16 cellular contexts compared by ENCODE assay signal in genomic region chr14:99118046-99118721, GRCh38.
DNase-seq lines count a peak whose midpoint lies in the region; ATAC-seq, FAIRE-seq and TF ChIP-seq lines count a peak whose summit lies in the region.
"Had no signal": no experiment of that assay in that cellular context is flagged by ENCODE, and none has a peak within 500 bp of the region (broad histone marks: within the 10 kb centered on the region; RNA-seq: fewer than 3 reads in every experiment).

No MANE protein-coding gene starts in this region.

- CTCF ChIA-PET in A673 (lab: Charles Lee) = no interaction called here

- no peaks in the 10 kb centered on the region for H3K79me2 ChIP-seq in osteoblast (ENCODE audit: insufficient read depth, low read length)

- no peaks in the 10 kb centered on the region for H3K9me3 ChIP-seq in A673 (ENCODE audit: low read depth, low read length, poor library complexity, severe bottlenecking)
- H3K9me3 ChIP-seq in osteoblast (ENCODE audit: low read depth, low read length) = no peaks in the 10 kb centered on the region
- H3K9me3 ChIP-seq: upper lobe of left lung had no signal

- TF ChIP-seq CTCF in A673 (conservative IDR thresholded peaks at IDR 0.05; ENCODE audit: low read depth, low read length) (peak; percentile 32; the same call in 1 of the 2 replicates), osteoblast (IDR thresholded peaks at IDR 0.05; ENCODE audit: extremely low read depth, low read depth, low read length) (no peak)

- peaks cover 12% of the 10 kb centered on the region for H3K4me1 Mint-ChIP-seq in activated T-cell treated with anti-CD3 and anti-CD28 coated beads, Interleukin-2, amount 50 U/mL, for 72 hours (ENCODE audit: low read depth)

- DNase-seq in A673 (ENCODE audit: low spot score) = peak; percentile 33
- peak; percentile 69 for DNase-seq in G401 (ENCODE audit: low spot score)
- DNase-seq in activated T-cell treated with anti-CD3 and anti-CD28 coated beads, Interleukin-2, amount 50 U/mL, for 72 hours = peak in 1 of 2 donors; percentile 17
- DNase-seq in left kidney (ENCODE audit: low read depth, low spot score) = peak; percentile 76
- no peak for DNase-seq in germinal center (ENCODE audit: low spot score)
- no peak for DNase-seq in GM12891 (ENCODE audit: insufficient read length, low spot score)
- no peak for DNase-seq in SHP77 treated with DMSO at 0.1 percent for 48 hours (lab: John Stamatoyannopoulos, UW)
- DNase-seq in osteoblast (ENCODE audit: insufficient read length, low spot score, missing footprints) = no peak
- DNase-seq: activated gamma-delta T cell treated with Interleukin-2 at 50 U/mL for 16 hours, NCI-H2107, PC-9 had no signal

- POLR2A ChIA-PET in A673 (lab: Charles Lee; ENCODE audit: low non-redundant PET) = no interaction called here

- H3K4me2 ChIP-seq in osteoblast (ENCODE audit: insufficient read depth, low read length) = no peak overlapping the region
- H3K4me2 ChIP-seq: PC-9 had no signal

- BruUV-seq in A673 (replicated peaks; lab: Mats Ljungman, UMichigan) = no TSS peak

- peaks cover 4 to 7% of the 10 kb centered on the region in 2 donors for H3K9me3 Mint-ChIP-seq in activated T-cell treated with anti-CD3 and anti-CD28 coated beads, Interleukin-2, amount 50 U/mL, for 72 hours

- H3K36me3 ChIP-seq in A673 (ENCODE audit: insufficient read depth, low read length, poor library complexity, severe bottlenecking) = no peaks in the 10 kb centered on the region
- H3K36me3 ChIP-seq in osteoblast (ENCODE audit: insufficient read depth, low read length) = no peaks in the 10 kb centered on the region
- H3K36me3 ChIP-seq: upper lobe of left lung had no signal

- H3K4me1 ChIP-seq in A673 (ENCODE audit: insufficient read depth, low read length, poor library complexity, severe bottlenecking) (no peaks in the 10 kb centered on the region), osteoblast (ENCODE audit: insufficient read depth, low read length) (no peaks in the 10 kb centered on the region)
- H3K4me1 ChIP-seq: upper lobe of left lung had no signal

- no peak overlapping the region for H2AFZ ChIP-seq in osteoblast (ENCODE audit: low read length)
- H2AFZ ChIP-seq: PC-9 had no signal

- H3K4me3 ChIP-seq in A673 (ENCODE audit: low read depth, low read length, poor library complexity, severe bottlenecking) (no peak overlapping the region), osteoblast (ENCODE audit: insufficient read depth, low read length) (no peak overlapping the region)
- H3K4me3 ChIP-seq: K562, PC-9, upper lobe of left lung had no signal

- H3K27me3 Mint-ChIP-seq in activated T-cell treated with anti-CD3 and anti-CD28 coated beads, Interleukin-2, amount 50 U/mL, for 72 hours (ENCODE audit: low read depth) = no peaks in the 10 kb centered on the region

- no peaks in the 10 kb centered on the region for H4K20me1 ChIP-seq in osteoblast (ENCODE audit: insufficient read depth, low read length)

- H3K36me3 Mint-ChIP-seq in activated T-cell treated with anti-CD3 and anti-CD28 coated beads, Interleukin-2, amount 50 U/mL, for 72 hours (ENCODE audit: insufficient read depth in 2 of 2) = peaks cover 5 to 7% of the 10 kb centered on the region in 2 donors

- TF ChIP-seq POLR2A in GM12891 (IDR thresholded peaks at IDR 0.05; ENCODE audit: low read depth, low read length) = no peak

- in situ Hi-C loops in G401 (cut with HindIII; ENCODE audit: low sequenced_read_pairs) = no loop called here

- no peaks in the 10 kb centered on the region for H3K27me3 ChIP-seq in A673 (replicated peaks; ENCODE audit: insufficient read depth, low read depth, low read length, poor library complexity)
- H3K27me3 ChIP-seq in osteoblast (ENCODE audit: insufficient read depth, low read length) = no peaks in the 10 kb centered on the region
- H3K27me3 ChIP-seq: upper lobe of left lung had no signal

- intact Hi-C loops in A673 (cut with micrococcal nuclease; ENCODE audit: unreplicated experiment) = no loop called here

- no peak overlapping the region for H3K27ac Mint-ChIP-seq in activated T-cell treated with anti-CD3 and anti-CD28 coated beads, Interleukin-2, amount 50 U/mL, for 72 hours

- no peak for FAIRE-seq in GM12891 (lab: Jason Lieb, UNC)
- FAIRE-seq: colon, K562 had no signal

- H3K4me3 Mint-ChIP-seq in activated T-cell treated with anti-CD3 and anti-CD28 coated beads, Interleukin-2, amount 50 U/mL, for 72 hours = peak overlapping the region; percentile 58 to 74

- no peak overlapping the region for H3K27ac ChIP-seq in A673 (ENCODE audit: low read depth, low read length, poor library complexity, severe bottlenecking)
- no peak overlapping the region for H3K27ac ChIP-seq in osteoblast (ENCODE audit: low read depth, low read length)
- H3K27ac ChIP-seq: C4-2B, PC-9, upper lobe of left lung had no signal

- ATAC-seq in activated T-cell treated with anti-CD3 and anti-CD28 coated beads, Interleukin-2, amount 50 U/mL, for 72 hours (replicated peaks in 1 of 2) = peak; percentile 25 to 39
- ATAC-seq: K562, sciatic nerve had no signal

TF ChIP-seq in GM12891, 5 proteins besides CTCF, POLR2A, EP300 and RAD21:
- TF ChIP-seq SPI1 (IDR thresholded peaks at IDR 0.05; ENCODE audit: low read depth, low read length) = no peak
TF ChIP-seq in GM12891: peak in this region for 0.

Comparison
In these comparisons a context has a peak if more than half of its experiments do, and no peak if none do; other contexts are left out.
1. DNase-seq: peak in A673 (single experiment), G401 (single experiment) and left kidney (single experiment); none in germinal center (single experiment), GM12891 (single experiment), SHP77 treated with DMSO at 0.1 percent for 48 hours (single experiment) and osteoblast (single experiment).